12 cellular contexts compared by ENCODE assay signal in the genomic region with DNA sequence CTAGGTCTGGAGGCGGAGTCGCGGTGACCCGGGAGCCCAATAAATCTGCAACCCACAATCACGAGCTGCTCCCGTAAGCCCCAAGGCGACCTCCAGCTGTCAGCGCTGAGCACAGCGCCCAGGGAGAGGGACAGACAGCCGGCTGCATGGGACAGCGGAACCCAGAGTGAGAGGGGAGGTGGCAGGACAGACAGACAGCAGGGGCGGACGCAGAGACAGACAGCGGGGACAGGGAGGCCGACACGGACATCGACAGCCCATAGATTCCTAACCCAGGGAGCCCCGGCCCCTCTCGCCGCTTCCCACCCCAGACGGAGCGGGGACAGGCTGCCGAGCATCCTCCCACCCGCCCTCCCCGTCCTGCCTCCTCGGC. TPM values are rescaled to one million over a fixed set of nuclear protein-coding genes. Genes with fewer than 3 reads are reported as not detected.
DNase-seq lines count a peak whose midpoint lies in the region; ATAC-seq, FAIRE-seq and TF ChIP-seq lines count a peak whose summit lies in the region.
"Had no signal": no experiment of that assay in that cellular context is flagged by ENCODE, and none has a peak within 500 bp of the region (broad histone marks: within the 10 kb centered on the region; RNA-seq: fewer than 3 reads in every experiment).

TSS of gene SLC5A5 (plus strand) at position 68 of the 373 bp plus-strand sequence. CDS start 375 bp downstream, outside the sequence.

- no peak for ATAC-seq in GM19023 (IDR thresholded peaks at IDR 0.05; ENCODE audit: unreplicated experiment)
- ATAC-seq in HG03280 (IDR thresholded peaks at IDR 0.05; ENCODE audit: unreplicated experiment) = no peak

- no peaks in the 10 kb centered on the region for H3K9me3 Mint-ChIP-seq in T-helper 2 cell treated with Interferon-gamma antibody and Interleukin-4, amounts not matched to agents 5 μg/mL and 100 μg/mL, for 36 hours
- H3K9me3 Mint-ChIP-seq in stimulated activated naive CD8-positive, alpha-beta T cell treated with anti-CD3 and anti-CD28 coated beads, Interleukin-15, Interleukin-2, amounts not matched to agents 100 ng/mL and 50 ng/mL, for 24 hours = no peaks in the 10 kb centered on the region

- BruUV-seq in endothelial cell of umbilical vein (replicated peaks; lab: Mats Ljungman, UMichigan) = no TSS peak

- no peaks in the 10 kb centered on the region for H3K4me1 ChIP-seq in endothelial cell of umbilical vein (ENCODE audit: control insufficient read depth, extremely low read depth, insufficient read depth, low read length)

- no peak within 1 kb of the TSS for H2AFZ ChIP-seq in endothelial cell of umbilical vein (ENCODE audit: low read depth, low read length)
- H2AFZ ChIP-seq: GM23248 had no signal

- no peaks in the 10 kb centered on the region for H3K36me3 Mint-ChIP-seq in T-helper 2 cell treated with Interferon-gamma antibody and Interleukin-4, amounts not matched to agents 5 μg/mL and 100 μg/mL, for 36 hours (ENCODE audit: low read depth)
- H3K36me3 Mint-ChIP-seq in stimulated activated naive CD8-positive, alpha-beta T cell treated with anti-CD3 and anti-CD28 coated beads, Interleukin-15, Interleukin-2, amounts not matched to agents 100 ng/mL and 50 ng/mL, for 24 hours (ENCODE audit: low read depth) = no peaks in the 10 kb centered on the region

- DNase-seq in activated effector memory CD4-positive, alpha-beta T cell treated with anti-CD3 and anti-CD28 coated beads, Interleukin-2, amount 50 U/mL, for 16 hours = peak; percentile 68
- no peak for DNase-seq in activated effector memory CD4-positive, alpha-beta T cell treated with Interleukin-2 at 50 U/mL for 16 hours
- DNase-seq in T-helper 2 cell treated with Interferon-gamma antibody and Interleukin-4, amounts not matched to agents 5 μg/mL and 100 μg/mL, for 36 hours (ENCODE audit: low spot score) = no peak
- DNase-seq in endothelial cell of umbilical vein (ENCODE audit: low read depth, low spot score) (no peak), hypothalamus (lab: John Stamatoyannopoulos, UW) (no peak)
- DNase-seq: cortex of kidney, GM23248, NCI-H774 had no signal

- no peaks in the 10 kb centered on the region for H3K9me1 ChIP-seq in endothelial cell of umbilical vein (replicated peaks; ENCODE audit: control insufficient read depth, extremely low read depth, insufficient read depth, low read length)

- no peak within 1 kb of the TSS for H3K9ac ChIP-seq in endothelial cell of umbilical vein (replicated peaks; ENCODE audit: extremely low read depth, insufficient read depth, low read length)
- H3K9ac ChIP-seq: GM23248 had no signal

- no peak for TF ChIP-seq CTCF in endothelial cell of umbilical vein (IDR thresholded peaks at IDR 0.05; ENCODE audit: extremely low read depth in 1 of 2, insufficient read depth in 1 of 2, low read depth in 1 of 2, low read length in 2 of 2)

- FAIRE-seq in endothelial cell of umbilical vein (lab: Jason Lieb, UNC) = no peak

- intact Hi-C loops in endothelial cell of umbilical vein (cut with micrococcal nuclease) = no loop called here

- H3K27ac Mint-ChIP-seq in T-helper 2 cell treated with Interferon-gamma antibody and Interleukin-4, amounts not matched to agents 5 μg/mL and 100 μg/mL, for 36 hours = peak within 1 kb of the TSS; percentile 70
- H3K27ac Mint-ChIP-seq in stimulated activated naive CD8-positive, alpha-beta T cell treated with anti-CD3 and anti-CD28 coated beads, Interleukin-15, Interleukin-2, amounts not matched to agents 100 ng/mL and 50 ng/mL, for 24 hours = peak within 1 kb of the TSS; percentile 74

- no peaks in the 10 kb centered on the region for H3K36me3 ChIP-seq in endothelial cell of umbilical vein (ENCODE audit: control insufficient read depth in 2 of 2, extremely low read depth in 1 of 2, insufficient read depth in 2 of 2, low read length in 2 of 2)
- H3K36me3 ChIP-seq: right atrium auricular region had no signal

- POLR2A ChIA-PET in endothelial cell of umbilical vein (lab: Charles Lee) = interaction anchor here (2.8 kb wide), 1 partner anchor 12 kb away, joined by 13 read pairs; the partner anchor contains the start of gene RPL18A

- H3K4me2 ChIP-seq in endothelial cell of umbilical vein (ENCODE audit: insufficient read depth, low read length) = no peak within 1 kb of the TSS

- no peak for TF ChIP-seq POLR2A in endothelial cell of umbilical vein (IDR thresholded peaks at IDR 0.05; ENCODE audit: low read depth, low read length)

- no peaks in the 10 kb centered on the region for H3K9me3 ChIP-seq in endothelial cell of umbilical vein (replicated peaks; ENCODE audit: control insufficient read depth, insufficient read depth, low read length)
- H3K9me3 ChIP-seq: right atrium auricular region had no signal

- H3K79me2 ChIP-seq in endothelial cell of umbilical vein (ENCODE audit: control insufficient read depth, insufficient read depth, low read length) = no peaks in the 10 kb centered on the region

- H3K27me3 Mint-ChIP-seq in T-helper 2 cell treated with Interferon-gamma antibody and Interleukin-4, amounts not matched to agents 5 μg/mL and 100 μg/mL, for 36 hours (ENCODE audit: low read depth) = peaks cover 4% of the 10 kb centered on the region
- peaks cover 3% of the 10 kb centered on the region for H3K27me3 Mint-ChIP-seq in stimulated activated naive CD8-positive, alpha-beta T cell treated with anti-CD3 and anti-CD28 coated beads, Interleukin-15, Interleukin-2, amounts not matched to agents 100 ng/mL and 50 ng/mL, for 24 hours

- peak within 1 kb of the TSS; percentile 83 for H3K4me3 Mint-ChIP-seq in T-helper 2 cell treated with Interferon-gamma antibody and Interleukin-4, amounts not matched to agents 5 μg/mL and 100 μg/mL, for 36 hours
- H3K4me3 Mint-ChIP-seq in stimulated activated naive CD8-positive, alpha-beta T cell treated with anti-CD3 and anti-CD28 coated beads, Interleukin-15, Interleukin-2, amounts not matched to agents 100 ng/mL and 50 ng/mL, for 24 hours = peak within 1 kb of the TSS; percentile 82

- H3K27ac ChIP-seq in endothelial cell of umbilical vein (ENCODE audit: insufficient read depth, low read depth, low read length) = no peak within 1 kb of the TSS
- H3K27ac ChIP-seq: GM23248, right atrium auricular region had no signal

- H3K27me3 ChIP-seq in endothelial cell of umbilical vein (ENCODE audit: control insufficient read depth in 2 of 2, insufficient read depth in 2 of 2, low read length in 2 of 2) = peaks cover 41 to 52% of the 10 kb centered on the region in 2 experiments

- dilution Hi-C loops in endothelial cell of umbilical vein (cut with MboI; ENCODE audit: extremely low pct_ligation_motif_present, low sequenced_read_pairs) = no loop called here

- peaks cover 8% of the 10 kb centered on the region for H3K4me1 Mint-ChIP-seq in T-helper 2 cell treated with Interferon-gamma antibody and Interleukin-4, amounts not matched to agents 5 μg/mL and 100 μg/mL, for 36 hours (ENCODE audit: low read depth)
- peaks cover 8% of the 10 kb centered on the region for H3K4me1 Mint-ChIP-seq in stimulated activated naive CD8-positive, alpha-beta T cell treated with anti-CD3 and anti-CD28 coated beads, Interleukin-15, Interleukin-2, amounts not matched to agents 100 ng/mL and 50 ng/mL, for 24 hours (ENCODE audit: low read depth)

- H4K20me1 ChIP-seq in endothelial cell of umbilical vein (replicated peaks; ENCODE audit: control insufficient read depth, extremely low read depth, insufficient read depth, low read length) = no peaks in the 10 kb centered on the region

- CTCF ChIA-PET in endothelial cell of umbilical vein (lab: Charles Lee) = interaction anchor here (1.0 to 5.0 kb wide), 4 partner anchors 10 to 124 kb away, joined by 4 to 118 read pairs (median 45); partner anchors contain the start of gene CCDC124

- no peak within 1 kb of the TSS for H3K4me3 ChIP-seq in endothelial cell of umbilical vein (replicated peaks in 1 of 3; ENCODE audit: insufficient read depth in 1 of 3, low read depth in 1 of 3, low read length in 3 of 3)
- H3K4me3 ChIP-seq: GM23248, right atrium auricular region had no signal

TF ChIP-seq in endothelial cell of umbilical vein, 7 proteins besides CTCF, POLR2A, EP300 and RAD21:
- peak; percentile 88 for TF ChIP-seq EZH2 (IDR thresholded peaks at IDR 0.05; ENCODE audit: borderline replicate concordance, low read depth, low read length, severe bottlenecking)
- no peak for TF ChIP-seq JUN (IDR thresholded peaks at IDR 0.05; ENCODE audit: borderline replicate concordance, insufficient read depth, insufficient read length, low read depth)
- no peak for TF ChIP-seq MYC (IDR thresholded peaks at IDR 0.05; ENCODE audit: low read depth, low read length)

RNA-seq across cellular contexts. Expression of gene SLC5A5, which starts in this region (rescaled TPM):
- not detected in 2 replicates for total RNA-seq in endothelial cell of umbilical vein
- polyA plus RNA-seq in endothelial cell of umbilical vein = not detected in 2 replicates
- polyA plus RNA-seq in endothelial cell of umbilical vein (2011; cell fraction: cytosol; rRNA removed) = not detected in 2 replicates
- polyA plus RNA-seq in endothelial cell of umbilical vein (2011; cell fraction: nucleus; rRNA removed) = not detected in 2 replicates
- not detected in 2 replicates for polyA plus RNA-seq in endothelial cell of umbilical vein (2012)
- polyA minus RNA-seq in endothelial cell of umbilical vein = not detected in 2 replicates
- not detected for polyA minus RNA-seq in endothelial cell of umbilical vein (2011; cell fraction: cytosol; rRNA and poly(A)+ RNA removed)
- not detected in 2 replicates for polyA minus RNA-seq in endothelial cell of umbilical vein (2011; cell fraction: nucleus; rRNA and poly(A)+ RNA removed)
- total RNA-seq: GM23248, right atrium auricular region had no signal
- polyA plus RNA-seq: GM23248 had no signal
